In the genomic region with DNA sequence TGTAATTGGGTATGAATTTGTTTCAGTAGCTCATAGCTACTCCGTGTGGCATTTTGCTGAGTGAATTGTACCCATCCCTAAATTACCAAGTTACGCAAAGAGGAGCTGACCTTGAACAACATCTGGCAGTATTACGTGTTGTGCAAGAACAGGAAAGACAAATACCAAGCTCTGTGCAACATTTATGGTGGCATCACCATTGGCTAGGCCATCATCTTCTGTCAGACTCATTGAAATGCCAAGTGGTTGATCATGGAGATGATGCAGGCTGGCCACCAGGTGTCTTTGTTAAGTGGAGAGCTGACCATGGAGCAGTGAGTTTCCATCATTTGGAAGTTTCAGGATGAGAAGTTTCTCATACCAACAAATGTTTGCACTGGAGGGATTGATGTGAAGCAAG, we compare ENCODE assay signal across 18 cellular contexts. TPM values are rescaled to one million over a fixed set of nuclear protein-coding genes. Genes with fewer than 3 reads are reported as not detected.
DNase-seq lines count a peak whose midpoint lies in the region; ATAC-seq, FAIRE-seq and TF ChIP-seq lines count a peak whose summit lies in the region.
"Had no signal": no experiment of that assay in that cellular context is flagged by ENCODE, and none has a peak within 500 bp of the region (broad histone marks: within the 10 kb centered on the region; RNA-seq: fewer than 3 reads in every experiment).

No MANE protein-coding gene starts in this region.

- FAIRE-seq in pancreas (lab: Jason Lieb, UNC) = no peak

- H3K4me3 ChIP-seq in epithelial cell of proximal tubule (ENCODE audit: low read depth, low read length) (no peak overlapping the region), pancreas (no peak overlapping the region), right cardiac atrium (ENCODE audit: low read length) (no peak overlapping the region)
- H3K4me3 ChIP-seq: left ventricle myocardium inferior, Peyer's patch, suprapubic skin had no signal

- H3K36me3 ChIP-seq in pancreas = no peaks in the 10 kb centered on the region
- H3K36me3 ChIP-seq: left ventricle myocardium inferior, Peyer's patch, suprapubic skin had no signal

- H3K4me1 ChIP-seq in pancreas (peaks cover 4 to 24% (median 15%) of the 10 kb centered on the region in 3 donors), right cardiac atrium (ENCODE audit: control insufficient read depth, insufficient read depth, low read length) (peaks cover 9% of the 10 kb centered on the region)

- H3K27ac ChIP-seq in pancreas (no peak overlapping the region), right cardiac atrium (ENCODE audit: low read length) (no peak overlapping the region)
- H3K27ac ChIP-seq: left ventricle myocardium inferior, Peyer's patch, suprapubic skin had no signal

- H3K9me3 ChIP-seq in pancreas (no peaks in the 10 kb centered on the region), right cardiac atrium (ENCODE audit: control insufficient read depth, low read length) (no peaks in the 10 kb centered on the region)
- H3K9me3 ChIP-seq: left ventricle myocardium inferior, Peyer's patch, suprapubic skin had no signal

- TF ChIP-seq CTCF in GM12873 (IDR thresholded peaks at IDR 0.05; ENCODE audit: insufficient read depth, low read depth, low read length, missing control alignments) (peak; percentile 9), epithelial cell of proximal tubule (conservative IDR thresholded peaks at IDR 0.05; ENCODE audit: low read depth, low read length) (peak; percentile 9), pancreas (IDR thresholded peaks at IDR 0.05) (no peak)

- intact Hi-C loops in pancreas (cut with DNase I) (loop anchor here in 1 of 3 donors (10.0 kb wide), 2 partner anchors 48 to 308 kb away; no protein-coding TSS in a partner anchor), right cardiac atrium (cut with DNase I) (no loop called here)

- WGBS in pancreas, 2 donors = 47 to 51% methylated on average over 3 of the region's 3 CpGs
- WGBS in right cardiac atrium = 85% methylated on average over 3 of the region's 3 CpGs

- H3K27me3 ChIP-seq in pancreas = no peaks in the 10 kb centered on the region
- H3K27me3 ChIP-seq in right cardiac atrium (ENCODE audit: control insufficient read depth, insufficient read depth) = no peaks in the 10 kb centered on the region
- H3K27me3 ChIP-seq: Peyer's patch, suprapubic skin had no signal

- ATAC-seq in pancreas (peak; percentile 19 to 53 (median 32)), right cardiac atrium (no peak), GM18519 (IDR thresholded peaks at IDR 0.05; ENCODE audit: low FRiP score, unreplicated experiment) (no peak)
- ATAC-seq: activated CD8-positive, alpha-beta memory T cell treated with anti-CD3 and anti-CD28 coated beads, Interleukin-2, amount 10 ng/mL, durations not matched to agents 7 days and 5 days; natural killer cell treated with Interleukin-12 subunit alpha and Interleukin-12 subunit beta and Interleukin-15 and Interleukin-18, amount 100 ng/mL, for 72 hours had no signal

- peak; percentile 83 for DNase-seq in NOMO-1 treated with DMSO at 0.1 percent for 48 hours (lab: John Stamatoyannopoulos, UW; ENCODE audit: unreplicated experiment)
- no peak for DNase-seq in epithelial cell of proximal tubule (ENCODE audit: low read depth)
- no peak for DNase-seq in pancreas
- DNase-seq in right cardiac atrium = no peak
- DNase-seq in stimulated activated CD4-positive, alpha-beta T cell treated with anti-CD3 and anti-CD28 coated beads, Interleukin-4, amount 100 ng/mL, for 4 hours = no peak
- DNase-seq: activated B cell treated with CpG ODN at 0.5 μM for 24 hours; activated CD8-positive, alpha-beta memory T cell treated with anti-CD3 and anti-CD28 coated beads, Interleukin-2, amount 10 ng/mL, durations not matched to agents 7 days and 5 days; activated effector memory CD4-positive, alpha-beta T cell treated with anti-CD3 and anti-CD28 coated beads, Interleukin-2, amount 50 U/mL, for 16 hours; CD4-positive, CD25-positive, alpha-beta regulatory T cell; H9; left ventricle myocardium inferior; NCI-H2029 treated with DMSO at 0.1 percent for 48 hours; NCI-H524 treated with DMSO at 0.1 percent for 48 hours; Peyer's patch had no signal

RNA-seq across cellular contexts. Expression of a gene that starts 15.0 kb away (rescaled TPM):
- total RNA-seq in epithelial cell of proximal tubule (7.8 and 8.2 TPM in 2 replicates), pancreas (10 to 100 TPM in 1 of 6 donors, 1 to 10 TPM in 5; 5.8 to 12.9 (median 6.2) TPM), right cardiac atrium (1 to 10 TPM; 6.3 to 7.9 (median 7.3) TPM)
- polyA plus RNA-seq in pancreas (1 to 10 TPM; 3.6 to 6.6 TPM), right cardiac atrium (2.5 TPM)

Comparison
In these comparisons a context has a peak if more than half of its experiments do, and no peak if none do; other contexts are left out.
1. CTCF ChIP-seq: peak in GM12873 (single experiment) and epithelial cell of proximal tubule (single experiment); none in pancreas (0 of 4).
2. ATAC-seq: peak in pancreas (4 of 4); none in right cardiac atrium (0 of 2) and GM18519 (single experiment).